Comparison of ENCODE assay signal across 19 cellular contexts in the genomic region with DNA sequence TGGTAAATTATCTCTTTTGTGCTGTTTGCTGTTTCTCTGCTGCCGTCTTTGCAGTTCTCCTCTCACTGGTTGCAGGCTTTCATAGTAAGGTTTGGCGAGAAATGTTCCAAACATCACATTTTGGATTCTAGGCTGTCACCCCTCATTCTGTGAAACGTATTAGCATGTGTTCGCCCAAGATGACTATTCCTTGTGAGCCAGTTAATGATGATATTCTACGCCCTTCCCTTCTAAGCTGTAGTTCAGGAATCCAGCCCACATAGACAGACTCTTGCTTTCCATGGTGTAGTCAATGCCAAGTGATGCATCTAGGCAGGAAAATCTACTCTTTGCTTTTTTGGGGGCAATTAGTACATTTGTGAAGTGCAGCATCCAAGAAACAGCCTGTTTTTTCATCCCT.
"Had no signal": no experiment of that assay in that cellular context is flagged by ENCODE, and none has a peak within 500 bp of the region (broad histone marks: within the 10 kb centered on the region; RNA-seq: fewer than 3 reads in every experiment).

No MANE protein-coding gene starts in this region.

- H3K9me3 ChIP-seq: breast epithelium, colonic mucosa, heart left ventricle, sigmoid colon, thoracic aorta, vagina had no signal

- H3K27me3 ChIP-seq: breast epithelium, colonic mucosa, heart left ventricle, sigmoid colon, vagina had no signal

- H3K4me2 ChIP-seq: smooth muscle cell had no signal

- H3K4me1 ChIP-seq: breast epithelium, colonic mucosa, sigmoid colon, vagina had no signal

- DNase-seq: activated CD4-positive, alpha-beta T cell treated with anti-CD3 and anti-CD28 coated beads, Interleukin-2, amount 10 ng/mL, durations not matched to agents 24 days and 14 days; activated CD8-positive, alpha-beta T cell treated with anti-CD3 and anti-CD28 coated beads for 36 hours; activated naive CD4-positive, alpha-beta T cell treated with Interleukin-2 at 50 U/mL for 16 hours; activated naive CD8-positive, alpha-beta T cell treated with anti-CD3 and anti-CD28 coated beads for 36 hours; colonic mucosa; heart left ventricle; islet precursor cell; left colon; mesenchymal stem cell; occipital lobe; sigmoid colon; stimulated activated CD4-positive, alpha-beta T cell treated with anti-CD3 and anti-CD28 coated beads, Interleukin-15, amount 100 ng/mL, for 24 hours; stimulated activated CD4-positive, alpha-beta T cell treated with anti-CD3 and anti-CD28 coated beads, Interleukin-2, amount 100 ng/mL, for 48 hours; stimulated activated CD8-positive, alpha-beta memory T cell treated with anti-CD3 and anti-CD28 coated beads, Interleukin-4, amount 100 ng/mL, for 48 hours; stimulated activated naive CD4-positive, alpha-beta T cell had no signal

- H3K27ac ChIP-seq: breast epithelium, colonic mucosa, heart left ventricle, sigmoid colon, thoracic aorta, vagina had no signal

- ATAC-seq: activated CD8-positive, alpha-beta T cell treated with anti-CD3 and anti-CD28 coated beads for 36 hours; left colon had no signal

- H3K4me3 ChIP-seq: breast epithelium, colonic mucosa, heart left ventricle, sigmoid colon, smooth muscle cell, thoracic aorta, vagina had no signal
